In genomic region chr2:215680605-215681598, GRCh38 we compare ENCODE assay signal across 9 cellular contexts.
DNase-seq lines count a peak whose midpoint lies in the region; ATAC-seq and TF ChIP-seq lines count a peak whose summit lies in the region.
"Had no signal": no experiment of that assay in that cellular context is flagged by ENCODE, and none has a peak within 500 bp of the region (broad histone marks: within the 10 kb centered on the region; RNA-seq: fewer than 3 reads in every experiment).

No MANE protein-coding gene starts in this region.

- no peaks in the 10 kb centered on the region for H3K36me3 Mint-ChIP-seq in stimulated activated effector memory CD8-positive, alpha-beta T cell treated with anti-CD3 and anti-CD28 coated beads, Interleukin-12 subunit alpha, Interleukin-12 subunit beta, amount 100 ng/mL, for 72 hours
- H3K36me3 Mint-ChIP-seq in glutamatergic neuron (ENCODE audit: unreplicated experiment) = no peaks in the 10 kb centered on the region

- H3K4me1 ChIP-seq in esophagus muscularis mucosa = peaks cover 0 to 16% (median 4%) of the 10 kb centered on the region in 4 donors

- peak overlapping the region in 1 of 4 donors; percentile 7 for H3K27ac ChIP-seq in esophagus muscularis mucosa (replicated peaks in 1 of 4)

- no peaks in the 10 kb centered on the region for H3K9me3 ChIP-seq in esophagus muscularis mucosa

- TF ChIP-seq EP300 in esophagus muscularis mucosa (IDR thresholded peaks at IDR 0.05) = no peak

- no peaks in the 10 kb centered on the region for H3K9me3 Mint-ChIP-seq in stimulated activated effector memory CD8-positive, alpha-beta T cell treated with anti-CD3 and anti-CD28 coated beads, Interleukin-12 subunit alpha, Interleukin-12 subunit beta, amount 100 ng/mL, for 72 hours
- H3K9me3 Mint-ChIP-seq in glutamatergic neuron (ENCODE audit: unreplicated experiment) = no peaks in the 10 kb centered on the region

- 70% methylated on average over 6 of the region's 6 CpGs for WGBS in esophagus muscularis mucosa

- no peak overlapping the region for H3K27ac Mint-ChIP-seq in stimulated activated effector memory CD8-positive, alpha-beta T cell treated with anti-CD3 and anti-CD28 coated beads, Interleukin-12 subunit alpha, Interleukin-12 subunit beta, amount 100 ng/mL, for 72 hours
- H3K27ac Mint-ChIP-seq in glutamatergic neuron (ENCODE audit: unreplicated experiment) = no peak overlapping the region

- H3K27me3 ChIP-seq in esophagus muscularis mucosa = no peaks in the 10 kb centered on the region

- H3K4me1 Mint-ChIP-seq in stimulated activated effector memory CD8-positive, alpha-beta T cell treated with anti-CD3 and anti-CD28 coated beads, Interleukin-12 subunit alpha, Interleukin-12 subunit beta, amount 100 ng/mL, for 72 hours = peaks cover 8% of the 10 kb centered on the region
- no peaks in the 10 kb centered on the region for H3K4me1 Mint-ChIP-seq in glutamatergic neuron (ENCODE audit: low read depth, unreplicated experiment)

- peak; percentile 62 for ATAC-seq in HG03159 (IDR thresholded peaks at IDR 0.05; ENCODE audit: unreplicated experiment)
- peak; percentile 79 for ATAC-seq in stimulated activated effector memory CD8-positive, alpha-beta T cell treated with anti-CD3 and anti-CD28 coated beads, Interleukin-12 subunit alpha, Interleukin-12 subunit beta, amount 100 ng/mL, for 72 hours
- ATAC-seq: Panc1 had no signal

- H3K4me3 ChIP-seq in esophagus muscularis mucosa = no peak overlapping the region

- no peaks in the 10 kb centered on the region for H3K27me3 Mint-ChIP-seq in glutamatergic neuron (ENCODE audit: unreplicated experiment)

- TF ChIP-seq CTCF in glutamatergic neuron (IDR thresholded peaks at IDR 0.05; ENCODE audit: partially characterized antibody, unreplicated experiment) (no peak), esophagus muscularis mucosa (IDR thresholded peaks at IDR 0.05) (no peak)

- TF ChIP-seq POLR2A in esophagus muscularis mucosa (IDR thresholded peaks at IDR 0.05; ENCODE audit: low read depth) = no peak

- H3K36me3 ChIP-seq in esophagus muscularis mucosa = no peaks in the 10 kb centered on the region

- intact Hi-C loops in esophagus muscularis mucosa (cut with DNase I) = no loop called here

- H3K4me3 Mint-ChIP-seq in stimulated activated effector memory CD8-positive, alpha-beta T cell treated with anti-CD3 and anti-CD28 coated beads, Interleukin-12 subunit alpha, Interleukin-12 subunit beta, amount 100 ng/mL, for 72 hours = no peak overlapping the region
- no peak overlapping the region for H3K4me3 Mint-ChIP-seq in glutamatergic neuron (ENCODE audit: unreplicated experiment)

- DNase-seq in GM04504 (ENCODE audit: low read depth) (peak; percentile 66), SKM-1 (lab: John Stamatoyannopoulos, UW; ENCODE audit: unreplicated experiment) (peak; percentile 66), fibroblast of the conjunctiva (ENCODE audit: low read depth) (peak; percentile 60), glutamatergic neuron (no peak), esophagus muscularis mucosa (ENCODE audit: extremely low spot score) (no peak), amygdala (lab: John Stamatoyannopoulos, UW) (no peak)
- no peak for DNase-seq in stimulated activated effector memory CD8-positive, alpha-beta T cell treated with anti-CD3 and anti-CD28 coated beads, Interleukin-12 subunit alpha, Interleukin-12 subunit beta, amount 100 ng/mL, for 72 hours (ENCODE audit: low spot score in 2 of 2)

Comparison
In these comparisons a context has a peak if more than half of its experiments do, and no peak if none do; other contexts are left out.
1. DNase-seq: peak in GM04504 (single experiment), SKM-1 (single experiment) and fibroblast of the conjunctiva (single experiment); none in stimulated activated effector memory CD8-positive, alpha-beta T cell treated with anti-CD3 and anti-CD28 coated beads, Interleukin-12 subunit alpha, Interleukin-12 subunit beta, amount 100 ng/mL, for 72 hours (0 of 2), glutamatergic neuron (single experiment), esophagus muscularis mucosa (single experiment) and amygdala (0 of 56).